ENCODE assay signal across 8 cellular contexts in the genomic region with DNA sequence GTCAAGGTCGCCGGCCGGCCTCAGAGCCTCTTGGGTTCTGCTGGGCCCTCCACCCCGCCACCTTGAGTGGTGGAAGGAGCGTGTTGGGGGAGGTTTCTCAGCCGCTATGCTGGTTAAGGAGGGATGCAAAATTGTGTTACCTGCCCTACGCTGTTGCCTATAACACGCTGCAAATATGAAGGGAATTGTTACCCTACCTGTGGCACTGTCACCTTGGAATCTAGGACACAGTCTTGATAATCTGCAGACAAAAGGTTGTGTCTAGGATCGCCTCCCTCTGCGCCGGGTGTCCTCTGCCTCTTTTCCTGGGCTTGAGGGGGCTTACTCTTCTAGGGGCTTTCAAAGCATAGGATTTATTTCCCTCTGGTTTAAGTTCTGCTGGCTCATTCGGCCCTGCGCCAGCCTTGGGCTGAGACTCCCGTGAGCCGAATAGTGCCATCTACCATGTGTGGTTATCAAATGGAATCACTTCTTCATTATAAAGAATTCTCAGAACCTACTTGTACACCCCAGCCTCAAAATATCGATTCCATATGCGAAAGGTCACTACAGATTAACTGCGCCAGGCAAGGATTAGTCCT. TPM values are rescaled to one million over a fixed set of nuclear protein-coding genes. Genes with fewer than 3 reads are reported as not detected.
DNase-seq lines count a peak whose midpoint lies in the region; ATAC-seq and TF ChIP-seq lines count a peak whose summit lies in the region.

No MANE protein-coding gene starts in this region.

- H3K4me1 ChIP-seq in CD8-positive, alpha-beta T cell (ENCODE audit: insufficient read depth, low read length), result peaks cover 3% of the 10 kb centered on the region
- H3K4me1 ChIP-seq in MM.1S (ENCODE audit: low read length), result peaks cover 3% of the 10 kb centered on the region; the same call in 1 of the 2 replicates
- no peaks in the 10 kb centered on the region for H3K4me1 ChIP-seq in colonic mucosa
- H3K4me1 ChIP-seq in mucosa of rectum (ENCODE audit: control insufficient read depth in 2 of 2, insufficient read depth in 2 of 2, low read length in 2 of 2), result peaks cover 7 to 9% of the 10 kb centered on the region in 2 donors
- no peaks in the 10 kb centered on the region for H3K4me1 ChIP-seq in aorta (ENCODE audit: control insufficient read depth in 1 of 2, insufficient read depth in 2 of 2, low read length in 2 of 2)

- CTCF ChIA-PET in CD8-positive, alpha-beta T cell (lab: Charles Lee), result no interaction called here

- no peaks in the 10 kb centered on the region for H3K9me2 ChIP-seq in MM.1S (replicated peaks; ENCODE audit: insufficient read depth, low read length)

- no peaks in the 10 kb centered on the region for H3F3A ChIP-seq in MM.1S (ENCODE audit: insufficient read depth, low read length)

- no peaks in the 10 kb centered on the region for H3K27me3 ChIP-seq in CD8-positive, alpha-beta T cell (ENCODE audit: insufficient read depth, low read length)
- no peaks in the 10 kb centered on the region for H3K27me3 ChIP-seq in MM.1S (replicated peaks; ENCODE audit: insufficient read depth, low read length)
- no peaks in the 10 kb centered on the region for H3K27me3 ChIP-seq in colonic mucosa
- H3K27me3 ChIP-seq in mucosa of rectum (ENCODE audit: control insufficient read depth in 2 of 2, insufficient read depth in 2 of 2, low read length in 2 of 2), result no peaks in the 10 kb centered on the region
- H3K27me3 ChIP-seq in aorta (ENCODE audit: control insufficient read depth in 1 of 2, insufficient read depth in 2 of 2, low read length in 1 of 2), result no peaks in the 10 kb centered on the region

- H3K4me3 ChIP-seq in CD8-positive, alpha-beta T cell (ENCODE audit: low read depth, low read length), result peak overlapping the region; percentile 36
- peak overlapping the region; percentile 53 for H3K4me3 ChIP-seq in MM.1S (ENCODE audit: low read length)
- H3K4me3 ChIP-seq in colonic mucosa, result peak overlapping the region; percentile 60
- peak overlapping the region; percentile 65 to 77 for H3K4me3 ChIP-seq in mucosa of rectum (ENCODE audit: low read length in 2 of 2)
- peak overlapping the region; percentile 81 to 91 for H3K4me3 ChIP-seq in aorta (ENCODE audit: low read length in 2 of 2)

- peaks cover 9% of the 10 kb centered on the region for H3K4me1 Mint-ChIP-seq in CD8-positive, alpha-beta T cell (ENCODE audit: low read depth)

- no peaks in the 10 kb centered on the region for H4K20me1 ChIP-seq in MM.1S (ENCODE audit: insufficient read depth, low read length)

- H3K36me3 ChIP-seq in CD8-positive, alpha-beta T cell (ENCODE audit: insufficient read depth, low read length), result no peaks in the 10 kb centered on the region
- H3K36me3 ChIP-seq in MM.1S (replicated peaks; ENCODE audit: insufficient read depth, low read length), result no peaks in the 10 kb centered on the region
- no peaks in the 10 kb centered on the region for H3K36me3 ChIP-seq in colonic mucosa
- no peaks in the 10 kb centered on the region for H3K36me3 ChIP-seq in mucosa of rectum (ENCODE audit: control insufficient read depth in 2 of 2, insufficient read depth in 2 of 2, low read length in 2 of 2)
- H3K36me3 ChIP-seq in aorta (ENCODE audit: control insufficient read depth in 1 of 2, insufficient read depth in 2 of 2, low read length in 1 of 2), result no peaks in the 10 kb centered on the region

- H3K27me3 Mint-ChIP-seq in CD8-positive, alpha-beta T cell (ENCODE audit: low read depth), result peaks cover 52% of the 10 kb centered on the region

- peak overlapping the region; percentile 74 for H3K4me3 Mint-ChIP-seq in CD8-positive, alpha-beta T cell

- TF ChIP-seq CTCF in CD8-positive, alpha-beta T cell (IDR thresholded peaks at IDR 0.05), result no peak
- no peak for TF ChIP-seq CTCF in MM.1S (IDR thresholded peaks at IDR 0.05; ENCODE audit: low read length)
- no peak for TF ChIP-seq CTCF in colonic mucosa (IDR thresholded peaks at IDR 0.05)

- H3K9me3 Mint-ChIP-seq in CD8-positive, alpha-beta T cell, result no peaks in the 10 kb centered on the region

- POLR2A ChIA-PET in CD8-positive, alpha-beta T cell (lab: Charles Lee), result no interaction called here

- 42% methylated on average over 18 of the region's 18 CpGs for WGBS in aorta, 2 donors

- H3K79me2 ChIP-seq in MM.1S (ENCODE audit: low read length), result no peaks in the 10 kb centered on the region; the same call in 1 of the 2 replicates

- peak overlapping the region; percentile 46 for H3K27ac Mint-ChIP-seq in CD8-positive, alpha-beta T cell

- H2AFZ ChIP-seq in MM.1S (ENCODE audit: low read length), result no peak overlapping the region

- peak overlapping the region; percentile 42; the same call in 1 of the 2 replicates for H3K9ac ChIP-seq in MM.1S (ENCODE audit: low read length)
- peak overlapping the region; percentile 52 to 61 for H3K9ac ChIP-seq in colonic mucosa (ENCODE audit: low read depth in 2 of 2, low read length in 2 of 2)
- peak overlapping the region; percentile 35 to 63 for H3K9ac ChIP-seq in mucosa of rectum (ENCODE audit: low read depth in 1 of 2, low read length in 2 of 2)

- no peak for ATAC-seq in CD8-positive, alpha-beta T cell
- ATAC-seq in aorta (ENCODE audit: low FRiP score) (no peak), HG02571 (IDR thresholded peaks at IDR 0.05; ENCODE audit: unreplicated experiment) (no peak), GM21529 (IDR thresholded peaks at IDR 0.05; ENCODE audit: unreplicated experiment) (no peak), HG02763 (IDR thresholded peaks at IDR 0.05; ENCODE audit: unreplicated experiment) (no peak)

- H3K36me3 Mint-ChIP-seq in CD8-positive, alpha-beta T cell, result no peaks in the 10 kb centered on the region

- intact Hi-C loops in CD8-positive, alpha-beta T cell (cut with DNase I, micrococcal nuclease), result no loop called here
- intact Hi-C loops in colonic mucosa (cut with DNase I) (no loop called here), aorta (cut with DNase I) (loop anchor here in 1 of 2 donors (2.0 kb wide), 1 partner anchor 168 kb away; no protein-coding TSS in a partner anchor)

- H3K9me3 ChIP-seq in CD8-positive, alpha-beta T cell (ENCODE audit: low read length), result no peaks in the 10 kb centered on the region
- no peaks in the 10 kb centered on the region for H3K9me3 ChIP-seq in MM.1S (replicated peaks; ENCODE audit: insufficient read depth, low read length)
- no peaks in the 10 kb centered on the region for H3K9me3 ChIP-seq in colonic mucosa
- H3K9me3 ChIP-seq in mucosa of rectum (ENCODE audit: control insufficient read depth in 2 of 2, low read length in 2 of 2), result no peaks in the 10 kb centered on the region
- H3K9me3 ChIP-seq in aorta (ENCODE audit: control insufficient read depth, low read length), result no peaks in the 10 kb centered on the region

- H3K27ac ChIP-seq in CD8-positive, alpha-beta T cell (ENCODE audit: low read depth, low read length), result no peak overlapping the region
- no peak overlapping the region; the same call in 1 of the 2 replicates for H3K27ac ChIP-seq in MM.1S (ENCODE audit: low read length)
- H3K27ac ChIP-seq in colonic mucosa, result peak overlapping the region; percentile 40
- peak overlapping the region in 1 of 2 donors; percentile 50 for H3K27ac ChIP-seq in mucosa of rectum (ENCODE audit: low read depth in 2 of 2, low read length in 2 of 2)
- H3K27ac ChIP-seq in aorta (ENCODE audit: low read depth in 1 of 2, low read length in 2 of 2), result no peak overlapping the region

- DNase-seq in CD8-positive, alpha-beta T cell, result no peak
- DNase-seq in MM.1S (no peak), colonic mucosa (no peak), aorta (no peak)

- peak overlapping the region; percentile 52; the same call in 1 of the 2 replicates for H3K4me2 ChIP-seq in MM.1S (ENCODE audit: low read depth, low read length)

RNA-seq across cellular contexts. Expression of gene SLC22A15, which starts 0.7 kb away (rescaled TPM):
- total RNA-seq in CD8-positive, alpha-beta T cell, result under 1 TPM in 1 of 2 experiments, not detected in 1; 0.16 TPM
- total RNA-seq in colonic mucosa (1 to 10 TPM; 1.1 to 1.2 TPM), aorta (1 to 10 TPM; 6.6 to 6.8 TPM)
- 1 to 10 TPM; 2.9 to 4.4 TPM for polyA plus RNA-seq in aorta

Comparison
In these comparisons a context has a peak if more than half of its experiments do, and no peak if none do; other contexts are left out.
1. H3K4me3 ChIP-seq: peak in every context shown above with its lines; median percentile 86 in aorta; 71 in mucosa of rectum; 60 in colonic mucosa; 53 in MM.1S; 36 in CD8-positive, alpha-beta T cell.